ENCODE assay signal across 8 cellular contexts in the genomic region with DNA sequence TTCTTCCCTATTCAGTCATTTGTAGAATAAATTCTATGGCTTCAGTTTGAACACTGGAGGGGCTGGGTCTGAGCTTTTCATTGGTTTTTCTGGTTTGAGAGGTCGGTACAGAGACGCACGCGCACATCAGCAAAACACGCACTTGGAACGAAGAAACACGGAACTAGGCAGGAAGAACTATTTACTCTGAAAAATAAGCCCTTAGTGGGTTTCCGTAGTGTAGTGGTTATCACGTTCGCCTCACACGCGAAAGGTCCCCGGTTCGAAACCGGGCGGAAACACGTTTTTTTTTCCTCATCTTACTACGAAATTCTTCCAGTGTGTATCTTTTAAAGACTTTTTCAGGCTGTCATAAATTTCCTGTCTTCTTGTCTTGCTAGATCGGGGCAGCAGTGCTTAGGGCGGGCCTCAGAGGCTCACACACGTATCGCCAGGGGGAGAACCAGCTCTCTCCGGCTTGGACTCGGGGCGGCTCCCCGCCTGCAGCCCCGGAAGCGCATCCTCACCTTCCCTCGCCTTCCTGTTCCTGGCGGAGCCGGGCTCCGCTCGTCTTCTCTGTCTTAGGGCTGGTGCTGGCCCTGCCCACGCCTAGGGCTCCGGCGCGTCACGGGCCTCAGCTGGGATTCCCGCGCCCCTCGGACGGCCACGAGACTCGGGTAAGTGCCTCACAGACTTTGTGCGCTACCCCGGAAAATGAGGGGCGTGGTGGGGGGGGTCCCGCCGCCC.
DNase-seq lines count a peak whose midpoint lies in the region; ATAC-seq and TF ChIP-seq lines count a peak whose summit lies in the region.

A gene (plus strand): TSS at position 521 of the 726 bp plus-strand sequence. CDS start 6,841 bp downstream, outside the sequence.

- DNase-seq in AG10803 (ENCODE audit: low read depth) (peak; percentile 90), NCI-H510A (lab: John Stamatoyannopoulos, UW) (peak; percentile 77), cerebellar cortex (ENCODE audit: low spot score) (peak; percentile 95), kidney glomerular epithelial cell (lab: John Stamatoyannopoulos, UW) (peak; percentile 95)
- DNase-seq in activated CD4-positive, CD25-positive, alpha-beta regulatory T cell treated with anti-CD3 and anti-CD28 coated beads, Interleukin-2, amount 50 U/mL, for 72 hours = peak; percentile 75
- DNase-seq in stimulated activated CD4-positive, alpha-beta T cell treated with anti-CD3 and anti-CD28 coated beads, Interleukin-1b, Interleukin-23, amount 100 ng/mL, for 1 hour (ENCODE audit: low read depth in 2 of 2) = peak; percentile 50 to 66

- ATAC-seq in GM19043 (IDR thresholded peaks at IDR 0.05; ENCODE audit: low read depth, unreplicated experiment) (peak; percentile 46), HG03378 (IDR thresholded peaks at IDR 0.05; ENCODE audit: unreplicated experiment) (peak; percentile 46)

- H3K4me3 ChIP-seq in AG10803 (ENCODE audit: low read length) = peak within 1 kb of the TSS; percentile 75

- TF ChIP-seq CTCF in AG10803 (conservative IDR thresholded peaks at IDR 0.05; ENCODE audit: low read length) = peak; percentile 16

Comparison
In these comparisons a context has a peak if more than half of its experiments do, and no peak if none do; other contexts are left out.
1. Peak in every context shown above with its lines: DNase-seq, ATAC-seq and H3K4me3 ChIP-seq.